11 cellular contexts compared by ENCODE assay signal in genomic region chr12:66901136-66901932, GRCh38.
DNase-seq lines count a peak whose midpoint lies in the region; ATAC-seq, FAIRE-seq and TF ChIP-seq lines count a peak whose summit lies in the region.
"Had no signal": no experiment of that assay in that cellular context is flagged by ENCODE, and none has a peak within 500 bp of the region (broad histone marks: within the 10 kb centered on the region; RNA-seq: fewer than 3 reads in every experiment).

No MANE protein-coding gene starts in this region.

- no peak for TF ChIP-seq CTCF in pancreas (IDR thresholded peaks at IDR 0.05)

- no peaks in the 10 kb centered on the region for H3K27me3 Mint-ChIP-seq in activated T-cell treated with anti-CD3 and anti-CD28 coated beads, Interleukin-2, amount 50 U/mL, for 72 hours (ENCODE audit: low read depth)
- peaks cover 3% of the 10 kb centered on the region for H3K27me3 Mint-ChIP-seq in activated T-cell treated with anti-CD3 and anti-CD28 coated beads, Interleukin-2, amount 50 U/mL, for 24 hours
- no peaks in the 10 kb centered on the region for H3K27me3 Mint-ChIP-seq in stimulated activated memory B cell treated with anti-CD40 and anti-IgM and Interleukin-4, amounts not matched to agents 10 μg/mL and 1 μg/mL and 100 μg/mL, for 72 hours

- no peak overlapping the region for H3K4me3 ChIP-seq in pancreas

- WGBS in pancreas, 2 donors: 80 to 92% methylated on average over 4 of the region's 4 CpGs

- intact Hi-C loops in pancreas (cut with DNase I): no loop called here

- DNase-seq in activated T-cell treated with anti-CD3 and anti-CD28 coated beads, Interleukin-2, amount 50 U/mL, for 72 hours: no peak
- no peak for DNase-seq in activated T-cell treated with anti-CD3 and anti-CD28 coated beads, Interleukin-2, amount 50 U/mL, for 24 hours
- DNase-seq in MV-4-11 (lab: John Stamatoyannopoulos, UW) (peak; percentile 90), cortex of kidney (lab: John Stamatoyannopoulos, UW) (no peak), pancreas (no peak), cerebellar nuclear complex (lab: John Stamatoyannopoulos, UW) (no peak)
- DNase-seq: ACHN, aorta had no signal

- H3K27ac Mint-ChIP-seq in activated T-cell treated with anti-CD3 and anti-CD28 coated beads, Interleukin-2, amount 50 U/mL, for 72 hours: peak overlapping the region; percentile 50
- no peak overlapping the region for H3K27ac Mint-ChIP-seq in activated T-cell treated with anti-CD3 and anti-CD28 coated beads, Interleukin-2, amount 50 U/mL, for 24 hours
- H3K27ac Mint-ChIP-seq in stimulated activated memory B cell treated with anti-CD40 and anti-IgM and Interleukin-4, amounts not matched to agents 10 μg/mL and 1 μg/mL and 100 μg/mL, for 72 hours: peak overlapping the region; percentile 83

- no peak overlapping the region for H3K27ac ChIP-seq in pancreas

- peak in 1 of 2 donors; percentile 48 for ATAC-seq in activated T-cell treated with anti-CD3 and anti-CD28 coated beads, Interleukin-2, amount 50 U/mL, for 72 hours (replicated peaks in 1 of 2)
- ATAC-seq in HG02798 (IDR thresholded peaks at IDR 0.05; ENCODE audit: poor library complexity, unreplicated experiment) (peak; percentile 90), pancreas (no peak)
- ATAC-seq in stimulated activated memory B cell treated with anti-CD40 and anti-IgM and Interleukin-4, amounts not matched to agents 10 μg/mL and 1 μg/mL and 100 μg/mL, for 72 hours: peak; percentile 83
- ATAC-seq: Right ventricle myocardium inferior had no signal

- no peaks in the 10 kb centered on the region for H3K27me3 ChIP-seq in pancreas

- H3K4me1 Mint-ChIP-seq in activated T-cell treated with anti-CD3 and anti-CD28 coated beads, Interleukin-2, amount 50 U/mL, for 72 hours (ENCODE audit: low read depth): peaks cover 24% of the 10 kb centered on the region
- H3K4me1 Mint-ChIP-seq in activated T-cell treated with anti-CD3 and anti-CD28 coated beads, Interleukin-2, amount 50 U/mL, for 24 hours (ENCODE audit: low read depth): peaks cover 30% of the 10 kb centered on the region
- peaks cover 21% of the 10 kb centered on the region for H3K4me1 Mint-ChIP-seq in stimulated activated memory B cell treated with anti-CD40 and anti-IgM and Interleukin-4, amounts not matched to agents 10 μg/mL and 1 μg/mL and 100 μg/mL, for 72 hours

- no peak for FAIRE-seq in pancreas (lab: Jason Lieb, UNC)

- no peaks in the 10 kb centered on the region for H3K36me3 Mint-ChIP-seq in activated T-cell treated with anti-CD3 and anti-CD28 coated beads, Interleukin-2, amount 50 U/mL, for 72 hours (ENCODE audit: insufficient read depth in 2 of 2)
- no peaks in the 10 kb centered on the region for H3K36me3 Mint-ChIP-seq in activated T-cell treated with anti-CD3 and anti-CD28 coated beads, Interleukin-2, amount 50 U/mL, for 24 hours (ENCODE audit: low read depth)
- no peaks in the 10 kb centered on the region for H3K36me3 Mint-ChIP-seq in stimulated activated memory B cell treated with anti-CD40 and anti-IgM and Interleukin-4, amounts not matched to agents 10 μg/mL and 1 μg/mL and 100 μg/mL, for 72 hours

- no peaks in the 10 kb centered on the region for H3K9me3 ChIP-seq in pancreas

- no peaks in the 10 kb centered on the region for H3K36me3 ChIP-seq in pancreas

- H3K9me3 Mint-ChIP-seq in activated T-cell treated with anti-CD3 and anti-CD28 coated beads, Interleukin-2, amount 50 U/mL, for 72 hours: no peaks in the 10 kb centered on the region
- H3K9me3 Mint-ChIP-seq in activated T-cell treated with anti-CD3 and anti-CD28 coated beads, Interleukin-2, amount 50 U/mL, for 24 hours: no peaks in the 10 kb centered on the region
- no peaks in the 10 kb centered on the region for H3K9me3 Mint-ChIP-seq in stimulated activated memory B cell treated with anti-CD40 and anti-IgM and Interleukin-4, amounts not matched to agents 10 μg/mL and 1 μg/mL and 100 μg/mL, for 72 hours

- H3K4me1 ChIP-seq in pancreas: no peaks in the 10 kb centered on the region

- H3K4me3 Mint-ChIP-seq in activated T-cell treated with anti-CD3 and anti-CD28 coated beads, Interleukin-2, amount 50 U/mL, for 72 hours: peak overlapping the region in 1 of 2 donors; percentile 77
- no peak overlapping the region for H3K4me3 Mint-ChIP-seq in activated T-cell treated with anti-CD3 and anti-CD28 coated beads, Interleukin-2, amount 50 U/mL, for 24 hours
- H3K4me3 Mint-ChIP-seq in stimulated activated memory B cell treated with anti-CD40 and anti-IgM and Interleukin-4, amounts not matched to agents 10 μg/mL and 1 μg/mL and 100 μg/mL, for 72 hours: peak overlapping the region; percentile 26

Comparison
In these comparisons a context has a peak if more than half of its experiments do, and no peak if none do; other contexts are left out.
1. ATAC-seq: peak in HG02798 (single experiment) and stimulated activated memory B cell treated with anti-CD40 and anti-IgM and Interleukin-4, amounts not matched to agents 10 μg/mL and 1 μg/mL and 100 μg/mL, for 72 hours (single experiment); none in pancreas (0 of 4).